ENCODE assay signal across 6 cellular contexts in genomic region chr2:60559880-60560279, GRCh38. TPM values are rescaled to one million over a fixed set of nuclear protein-coding genes. Genes with fewer than 3 reads are reported as not detected.
"Had no signal": no experiment of that assay in that cellular context is flagged by ENCODE, and none has a peak within 500 bp of the region (broad histone marks: within the 10 kb centered on the region; RNA-seq: fewer than 3 reads in every experiment).

No MANE protein-coding gene starts in this region.

- ATAC-seq: GM23338, HCT116 had no signal

- H3K36me3 ChIP-seq: HAP-1 had no signal

- H3K36me3 Mint-ChIP-seq: IgD-negative memory B cell had no signal

- H3K27ac Mint-ChIP-seq: GM23338 had no signal

- H3K4me3 ChIP-seq: GM23338, HAP-1 had no signal

- H3K9me3 ChIP-seq: HAP-1 had no signal

- H3K27me3 Mint-ChIP-seq: IgD-negative memory B cell had no signal

- H3K27ac ChIP-seq: HL-60 had no signal

- H3K9me3 Mint-ChIP-seq: GM23338, IgD-negative memory B cell had no signal

- H3K4me3 Mint-ChIP-seq: GM23338 had no signal

RNA-seq across cellular contexts. Expression of gene BCL11A, which starts 6.4 kb away (rescaled TPM):
- total RNA-seq: HepG2 had no signal
- polyA plus RNA-seq: HepG2 had no signal
